8 cellular contexts compared by ENCODE assay signal in genomic region chr13:100675660-100676129, GRCh38. TPM values are rescaled to one million over a fixed set of nuclear protein-coding genes. Genes with fewer than 3 reads are reported as not detected.
DNase-seq lines count a peak whose midpoint lies in the region; ATAC-seq and TF ChIP-seq lines count a peak whose summit lies in the region.

No MANE protein-coding gene starts in this region.

- H3K4me1 Mint-ChIP-seq in CD14-positive monocyte: peaks cover 34% of the 10 kb centered on the region

- H3K9me3 Mint-ChIP-seq in CD14-positive monocyte: peaks cover 0 to 4% (median 0%) of the 10 kb centered on the region in 7 donors

- H4K20me1 ChIP-seq in OCI-LY7 (ENCODE audit: insufficient read depth, low read length): no peaks in the 10 kb centered on the region
- peaks cover 9% of the 10 kb centered on the region for H4K20me1 ChIP-seq in osteoblast (ENCODE audit: insufficient read depth, low read length)

- no peak for ATAC-seq in omental fat pad (ENCODE audit: low FRiP score)

- peaks cover 2 to 3% of the 10 kb centered on the region in 2 donors for H3K36me3 Mint-ChIP-seq in CD14-positive monocyte

- H3K27ac Mint-ChIP-seq in CD14-positive monocyte: peak overlapping the region in 3 of 7 donors; percentile 24 to 84 (median 35)

- H3K4me3 ChIP-seq in OCI-LY7 (ENCODE audit: low read depth, low read length, poor library complexity, severe bottlenecking) (peak overlapping the region; percentile 75), ectodermal cell (ENCODE audit: insufficient read depth, low read depth, low read length) (peak overlapping the region; percentile 71), osteoblast (ENCODE audit: insufficient read depth, low read length) (peak overlapping the region; percentile 76)

- intact Hi-C loops in CD14-positive monocyte (cut with micrococcal nuclease) (loop anchor here in 1 of 2 donors (10.0 kb wide), 2 partner anchors 1061 to 1909 kb away; no protein-coding TSS in a partner anchor), OCI-LY7 (cut with micrococcal nuclease; ENCODE audit: unreplicated experiment) (loop anchor here (10.0 kb wide), 1 partner anchor 1071 kb away; the partner anchor contains the start of gene CLYBL)

- H3K36me3 ChIP-seq in OCI-LY7 (ENCODE audit: insufficient read depth, low read length): no peaks in the 10 kb centered on the region
- no peaks in the 10 kb centered on the region for H3K36me3 ChIP-seq in ectodermal cell (ENCODE audit: control insufficient read depth, insufficient read depth, low read length)
- no peaks in the 10 kb centered on the region for H3K36me3 ChIP-seq in osteoblast (ENCODE audit: insufficient read depth, low read length)

- H3K4me1 ChIP-seq in OCI-LY7 (ENCODE audit: insufficient read depth, low read length, poor library complexity, severe bottlenecking) (no peaks in the 10 kb centered on the region), ectodermal cell (ENCODE audit: control insufficient read depth, insufficient read depth, low read length) (peaks cover 13% of the 10 kb centered on the region), osteoblast (ENCODE audit: insufficient read depth, low read length) (peaks cover 11% of the 10 kb centered on the region)

- peak overlapping the region; percentile 94 to 95 for H3K4me3 Mint-ChIP-seq in CD14-positive monocyte

- WGBS in ectodermal cell, 2 experiments: 17 to 18% methylated on average over 15 of the region's 15 CpGs

- H3K27me3 ChIP-seq in ectodermal cell (ENCODE audit: control insufficient read depth, insufficient read depth, low read length, poor library complexity, severe bottlenecking): peaks cover 18% of the 10 kb centered on the region
- H3K27me3 ChIP-seq in osteoblast (ENCODE audit: insufficient read depth, low read length): no peaks in the 10 kb centered on the region

- no peaks in the 10 kb centered on the region for H3K9me2 ChIP-seq in OCI-LY7 (ENCODE audit: insufficient read depth, low read length)

- TF ChIP-seq CTCF in CD14-positive monocyte (IDR thresholded peaks at IDR 0.05) (no peak), OCI-LY7 (conservative IDR thresholded peaks at IDR 0.05; ENCODE audit: low read length) (no peak), osteoblast (IDR thresholded peaks at IDR 0.05; ENCODE audit: extremely low read depth, low read depth, low read length) (no peak), omental fat pad (IDR thresholded peaks at IDR 0.05) (no peak)

- no TSS peak for BruUV-seq in OCI-LY7 (replicated peaks; lab: Mats Ljungman, UMichigan)

- H3K9me3 ChIP-seq in OCI-LY7 (ENCODE audit: low read length): no peaks in the 10 kb centered on the region
- H3K9me3 ChIP-seq in ectodermal cell (ENCODE audit: control insufficient read depth, low read length): no peaks in the 10 kb centered on the region
- no peaks in the 10 kb centered on the region for H3K9me3 ChIP-seq in osteoblast (ENCODE audit: low read depth, low read length)

- H2AFZ ChIP-seq in OCI-LY7 (ENCODE audit: low read length) (peak overlapping the region; percentile 79; the same call in 1 of the 2 replicates), osteoblast (ENCODE audit: low read length) (peak overlapping the region; percentile 96)

- no peak for DNase-seq in CD14-positive monocyte (ENCODE audit: low spot score)
- DNase-seq in OCI-LY7 (ENCODE audit: low spot score): no peak
- peak; percentile 71 for DNase-seq in osteoblast (ENCODE audit: insufficient read length, low spot score, missing footprints)
- no peak for DNase-seq in NCI-H2171 treated with DMSO at 0.1 percent for 48 hours (lab: John Stamatoyannopoulos, UW)
- no peak for DNase-seq in mucosa of gallbladder (ENCODE audit: low spot score)
- no peak for DNase-seq in omental fat pad (ENCODE audit: low spot score)
- DNase-seq in activated gamma-delta T cell (lab: John Stamatoyannopoulos, UW): no peak

- POLR2A ChIA-PET in OCI-LY7 (lab: Charles Lee): no interaction called here

- H3K27ac ChIP-seq in OCI-LY7 (ENCODE audit: low read depth, low read length, poor library complexity, severe bottlenecking) (no peak overlapping the region), ectodermal cell (ENCODE audit: insufficient read depth, low read depth, low read length, poor library complexity, severe bottlenecking) (no peak overlapping the region), osteoblast (ENCODE audit: low read depth, low read length) (no peak overlapping the region)

- H3K27me3 Mint-ChIP-seq in CD14-positive monocyte (ENCODE audit: low read depth in 3 of 3): peaks cover 7 to 19% (median 17%) of the 10 kb centered on the region in 3 donors

- CTCF ChIA-PET in OCI-LY7 (lab: Charles Lee; ENCODE audit: unreplicated experiment): no interaction called here

- no peaks in the 10 kb centered on the region for H3K79me2 ChIP-seq in OCI-LY7 (ENCODE audit: insufficient read depth, low read depth, low read length)
- H3K79me2 ChIP-seq in osteoblast (ENCODE audit: insufficient read depth, low read length): peaks cover 20% of the 10 kb centered on the region

- H3K4me2 ChIP-seq in OCI-LY7 (ENCODE audit: low read length) (peak overlapping the region; percentile 92), osteoblast (ENCODE audit: insufficient read depth, low read length) (peak overlapping the region; percentile 85)

RNA-seq across cellular contexts. Expression of gene TMTC4, which starts 1.1 kb away (rescaled TPM):
- 1 to 10 TPM; 2.1 to 3.9 TPM for polyA plus RNA-seq in CD14-positive monocyte
- 19.8 and 24.9 TPM in 2 replicates for total RNA-seq in OCI-LY7 (2014; rRNA removed; shearing (Covaris generic))
- total RNA-seq in OCI-LY7 (2022): 15.7 and 19.4 TPM in 2 replicates
- 54.6 TPM for polyA plus RNA-seq in ectodermal cell (2013, experiment 1 of 4)
- 49.7 TPM for polyA plus RNA-seq in ectodermal cell (2013, experiment 2 of 4)
- polyA plus RNA-seq in ectodermal cell (2013, experiment 3 of 4): 45.9 TPM
- 51.4 TPM for polyA plus RNA-seq in ectodermal cell (2013, experiment 4 of 4)
- total RNA-seq in osteoblast: 8.7 and 17.1 TPM in 2 replicates
- 24.3 TPM for total RNA-seq in mucosa of gallbladder
- 10 to 100 TPM in 3 of 4 donors, 1 to 10 TPM in 1; 9.2 to 16.9 (median 12.9) TPM for total RNA-seq in omental fat pad
